ENCODE assay signal across 1 cellular context in genomic region chr4:145482209-145483021, GRCh38.
A peak's percentile ranks its signal among the peaks of the same experiment; 100 is the strongest.
TF ChIP-seq lines count a peak whose summit lies in the region.

No MANE protein-coding gene starts in this region.

TF ChIP-seq in HepG2, 621 proteins besides CTCF, POLR2A, EP300 and RAD21 (continued from another document and continues in another):
- no peak for TF ChIP-seq HMGXB3 (CRISPR knock-in tag; IDR thresholded peaks at IDR 0.05; ENCODE audit: borderline replicate concordance)
- no peak for TF ChIP-seq ZNF180 (CRISPR knock-in tag; IDR thresholded peaks at IDR 0.05; ENCODE audit: borderline replicate concordance, low read depth)
- TF ChIP-seq HDAC1 (CRISPR knock-in tag; IDR thresholded peaks at IDR 0.05), result 0 out of 2 replicates have a peak, but pooled peaks have one; percentile 4
- TF ChIP-seq ZNF343 (CRISPR knock-in tag; IDR thresholded peaks at IDR 0.05), result no peak
- TF ChIP-seq MTA1 (CRISPR knock-in tag; IDR thresholded peaks at IDR 0.05; ENCODE audit: borderline replicate concordance), result no peak
- TF ChIP-seq ZNF777 (CRISPR knock-in tag; IDR thresholded peaks at IDR 0.05), result peak; percentile 9; the same call in 1 of the 2 replicates
- no peak for TF ChIP-seq FOXP1 (IDR thresholded peaks at IDR 0.05)
- no peak for TF ChIP-seq FOXP1 (CRISPR knock-in tag; IDR thresholded peaks at IDR 0.05)
- no peak for TF ChIP-seq ZNF333 (CRISPR knock-in tag; IDR thresholded peaks at IDR 0.05; ENCODE audit: borderline replicate concordance)
- TF ChIP-seq, protein P1, sequence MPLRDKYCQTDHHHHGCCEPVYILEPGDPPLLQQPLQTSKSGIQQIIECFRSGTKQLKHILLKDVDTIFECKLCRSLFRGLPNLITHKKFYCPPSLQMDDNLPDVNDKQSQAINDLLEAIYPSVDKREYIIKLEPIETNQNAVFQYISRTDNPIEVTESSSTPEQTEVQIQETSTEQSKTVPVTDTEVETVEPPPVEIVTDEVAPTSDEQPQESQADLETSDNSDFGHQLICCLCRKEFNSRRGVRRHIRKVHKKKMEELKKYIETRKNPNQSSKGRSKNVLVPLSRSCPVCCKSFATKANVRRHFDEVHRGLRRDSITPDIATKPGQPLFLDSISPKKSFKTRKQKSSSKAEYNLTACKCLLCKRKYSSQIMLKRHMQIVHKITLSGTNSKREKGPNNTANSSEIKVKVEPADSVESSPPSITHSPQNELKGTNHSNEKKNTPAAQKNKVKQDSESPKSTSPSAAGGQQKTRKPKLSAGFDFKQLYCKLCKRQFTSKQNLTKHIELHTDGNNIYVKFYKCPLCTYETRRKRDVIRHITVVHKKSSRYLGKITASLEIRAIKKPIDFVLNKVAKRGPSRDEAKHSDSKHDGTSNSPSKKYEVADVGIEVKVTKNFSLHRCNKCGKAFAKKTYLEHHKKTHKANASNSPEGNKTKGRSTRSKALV (CRISPR knock-in tag; IDR thresholded peaks at IDR 0.05), result peak; percentile 20; the same call in 1 of the 2 replicates
- 0 out of 2 replicates have a peak, but pooled peaks have one; percentile 39 for TF ChIP-seq BRF2 (CRISPR knock-in tag; IDR thresholded peaks at IDR 0.05)
- no peak for TF ChIP-seq CREM (IDR thresholded peaks at IDR 0.05)
- TF ChIP-seq CREM (CRISPR knock-in tag; IDR thresholded peaks at IDR 0.05), result no peak
- TF ChIP-seq, protein P2, sequence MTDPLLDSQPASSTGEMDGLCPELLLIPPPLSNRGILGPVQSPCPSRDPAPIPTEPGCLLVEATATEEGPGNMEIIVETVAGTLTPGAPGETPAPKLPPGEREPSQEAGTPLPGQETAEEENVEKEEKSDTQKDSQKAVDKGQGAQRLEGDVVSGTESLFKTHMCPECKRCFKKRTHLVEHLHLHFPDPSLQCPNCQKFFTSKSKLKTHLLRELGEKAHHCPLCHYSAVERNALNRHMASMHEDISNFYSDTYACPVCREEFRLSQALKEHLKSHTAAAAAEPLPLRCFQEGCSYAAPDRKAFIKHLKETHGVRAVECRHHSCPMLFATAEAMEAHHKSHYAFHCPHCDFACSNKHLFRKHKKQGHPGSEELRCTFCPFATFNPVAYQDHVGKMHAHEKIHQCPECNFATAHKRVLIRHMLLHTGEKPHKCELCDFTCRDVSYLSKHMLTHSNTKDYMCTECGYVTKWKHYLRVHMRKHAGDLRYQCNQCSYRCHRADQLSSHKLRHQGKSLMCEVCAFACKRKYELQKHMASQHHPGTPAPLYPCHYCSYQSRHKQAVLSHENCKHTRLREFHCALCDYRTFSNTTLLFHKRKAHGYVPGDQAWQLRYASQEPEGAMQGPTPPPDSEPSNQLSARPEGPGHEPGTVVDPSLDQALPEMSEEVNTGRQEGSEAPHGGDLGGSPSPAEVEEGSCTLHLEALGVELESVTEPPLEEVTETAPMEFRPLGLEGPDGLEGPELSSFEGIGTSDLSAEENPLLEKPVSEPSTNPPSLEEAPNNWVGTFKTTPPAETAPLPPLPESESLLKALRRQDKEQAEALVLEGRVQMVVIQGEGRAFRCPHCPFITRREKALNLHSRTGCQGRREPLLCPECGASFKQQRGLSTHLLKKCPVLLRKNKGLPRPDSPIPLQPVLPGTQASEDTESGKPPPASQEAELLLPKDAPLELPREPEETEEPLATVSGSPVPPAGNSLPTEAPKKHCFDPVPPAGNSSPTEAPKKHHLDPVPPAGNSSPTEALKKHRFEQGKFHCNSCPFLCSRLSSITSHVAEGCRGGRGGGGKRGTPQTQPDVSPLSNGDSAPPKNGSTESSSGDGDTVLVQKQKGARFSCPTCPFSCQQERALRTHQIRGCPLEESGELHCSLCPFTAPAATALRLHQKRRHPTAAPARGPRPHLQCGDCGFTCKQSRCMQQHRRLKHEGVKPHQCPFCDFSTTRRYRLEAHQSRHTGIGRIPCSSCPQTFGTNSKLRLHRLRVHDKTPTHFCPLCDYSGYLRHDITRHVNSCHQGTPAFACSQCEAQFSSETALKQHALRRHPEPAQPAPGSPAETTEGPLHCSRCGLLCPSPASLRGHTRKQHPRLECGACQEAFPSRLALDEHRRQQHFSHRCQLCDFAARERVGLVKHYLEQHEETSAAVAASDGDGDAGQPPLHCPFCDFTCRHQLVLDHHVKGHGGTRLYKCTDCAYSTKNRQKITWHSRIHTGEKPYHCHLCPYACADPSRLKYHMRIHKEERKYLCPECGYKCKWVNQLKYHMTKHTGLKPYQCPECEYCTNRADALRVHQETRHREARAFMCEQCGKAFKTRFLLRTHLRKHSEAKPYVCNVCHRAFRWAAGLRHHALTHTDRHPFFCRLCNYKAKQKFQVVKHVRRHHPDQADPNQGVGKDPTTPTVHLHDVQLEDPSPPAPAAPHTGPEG (CRISPR knock-in tag; IDR thresholded peaks at IDR 0.05), result no peak
- TF ChIP-seq ASH2L (IDR thresholded peaks at IDR 0.05; ENCODE audit: insufficient read length, low read depth, low read length), result peak; percentile 33
- peak; percentile 65 for TF ChIP-seq PHF8 (CRISPR knock-in tag; IDR thresholded peaks at IDR 0.05)
- no peak for TF ChIP-seq NR1H2 (CRISPR knock-in tag; IDR thresholded peaks at IDR 0.05; ENCODE audit: borderline replicate concordance, low read depth)
- TF ChIP-seq SOX6 (IDR thresholded peaks at IDR 0.05), result no peak
- TF ChIP-seq SOX6 (CRISPR knock-in tag; IDR thresholded peaks at IDR 0.05), result 0 out of 2 replicates have a peak, but pooled peaks have one; percentile 7
- TF ChIP-seq NFE2L1 (CRISPR knock-in tag; IDR thresholded peaks at IDR 0.05; ENCODE audit: borderline replicate concordance), result no peak
- TF ChIP-seq ZNF431 (CRISPR knock-in tag; IDR thresholded peaks at IDR 0.05; ENCODE audit: borderline replicate concordance, low read depth), result no peak
- no peak for TF ChIP-seq GTF3A (CRISPR knock-in tag; conservative IDR thresholded peaks at IDR 0.05)
- TF ChIP-seq ZNF629 (CRISPR knock-in tag; conservative IDR thresholded peaks at IDR 0.05), result no peak
- TF ChIP-seq NR2F6 (IDR thresholded peaks at IDR 0.05), result 0 out of 2 replicates have a peak, but pooled peaks have one; percentile 12
- TF ChIP-seq NR2F6 (CRISPR knock-in tag; IDR thresholded peaks at IDR 0.05), result no peak
- TF ChIP-seq CHD2 (IDR thresholded peaks at IDR 0.05; ENCODE audit: low read depth, low read length), result no peak
- peak; percentile 42 for TF ChIP-seq GABPB1 (CRISPR knock-in tag; IDR thresholded peaks at IDR 0.05)
- no peak for TF ChIP-seq SP1 (IDR thresholded peaks at IDR 0.05)
- TF ChIP-seq SP1 (CRISPR knock-in tag; IDR thresholded peaks at IDR 0.05), result no peak
- 0 out of 2 replicates have a peak, but pooled peaks have one; percentile 13 for TF ChIP-seq ZNF710 (CRISPR knock-in tag; IDR thresholded peaks at IDR 0.05; ENCODE audit: borderline replicate concordance)
- TF ChIP-seq, protein P3, sequence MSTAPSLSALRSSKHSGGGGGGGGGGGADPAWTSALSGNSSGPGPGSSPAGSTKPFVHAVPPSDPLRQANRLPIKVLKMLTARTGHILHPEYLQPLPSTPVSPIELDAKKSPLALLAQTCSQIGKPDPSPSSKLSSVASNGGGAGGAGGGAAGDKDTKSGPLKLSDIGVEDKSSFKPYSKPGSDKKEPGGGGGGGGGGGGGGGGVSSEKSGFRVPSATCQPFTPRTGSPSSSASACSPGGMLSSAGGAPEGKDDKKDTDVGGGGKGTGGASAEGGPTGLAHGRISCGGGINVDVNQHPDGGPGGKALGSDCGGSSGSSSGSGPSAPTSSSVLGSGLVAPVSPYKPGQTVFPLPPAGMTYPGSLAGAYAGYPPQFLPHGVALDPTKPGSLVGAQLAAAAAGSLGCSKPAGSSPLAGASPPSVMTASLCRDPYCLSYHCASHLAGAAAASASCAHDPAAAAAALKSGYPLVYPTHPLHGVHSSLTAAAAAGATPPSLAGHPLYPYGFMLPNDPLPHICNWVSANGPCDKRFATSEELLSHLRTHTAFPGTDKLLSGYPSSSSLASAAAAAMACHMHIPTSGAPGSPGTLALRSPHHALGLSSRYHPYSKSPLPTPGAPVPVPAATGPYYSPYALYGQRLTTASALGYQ (CRISPR knock-in tag; IDR thresholded peaks at IDR 0.05), result no peak
- TF ChIP-seq ZNF33A (CRISPR knock-in tag; IDR thresholded peaks at IDR 0.05; ENCODE audit: borderline replicate concordance), result no peak
- no peak for TF ChIP-seq YEATS4 (CRISPR knock-in tag; IDR thresholded peaks at IDR 0.05; ENCODE audit: borderline replicate concordance)
- TF ChIP-seq, protein P4, sequence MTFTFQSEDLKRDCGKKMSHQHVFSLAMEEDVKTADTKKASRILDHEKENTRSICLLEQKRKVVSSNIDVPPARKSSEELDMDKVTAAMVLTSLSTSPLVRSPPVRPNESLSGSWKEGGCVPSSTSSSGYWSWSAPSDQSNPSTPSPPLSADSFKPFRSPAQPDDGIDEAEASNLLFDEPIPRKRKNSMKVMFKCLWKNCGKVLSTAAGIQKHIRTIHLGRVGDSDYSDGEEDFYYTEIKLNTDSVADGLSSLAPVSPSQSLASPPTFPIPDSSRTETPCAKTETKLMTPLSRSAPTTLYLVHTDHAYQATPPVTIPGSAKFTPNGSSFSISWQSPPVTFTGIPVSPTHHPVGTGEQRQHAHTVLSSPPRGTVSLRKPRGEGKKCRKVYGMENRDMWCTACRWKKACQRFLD (CRISPR knock-in tag; IDR thresholded peaks at IDR 0.05; ENCODE audit: borderline replicate concordance), result no peak
- TF ChIP-seq ZBTB26 (CRISPR knock-in tag; IDR thresholded peaks at IDR 0.05; ENCODE audit: borderline replicate concordance), result 0 out of 2 replicates have a peak, but pooled peaks have one; percentile 19
- TF ChIP-seq JUN (CRISPR knock-in tag; IDR thresholded peaks at IDR 0.05), result no peak
- no peak for TF ChIP-seq DR1 (CRISPR knock-in tag; IDR thresholded peaks at IDR 0.05)
- no peak for TF ChIP-seq SMARCE1 (IDR thresholded peaks at IDR 0.05; ENCODE audit: borderline replicate concordance)
- TF ChIP-seq ZNF432 (CRISPR knock-in tag; IDR thresholded peaks at IDR 0.05; ENCODE audit: borderline replicate concordance), result no peak
- TF ChIP-seq ZNF746 (CRISPR knock-in tag; IDR thresholded peaks at IDR 0.05), result no peak
- no peak for TF ChIP-seq ZBTB37 (CRISPR knock-in tag; IDR thresholded peaks at IDR 0.05)
- TF ChIP-seq ZNF430 (CRISPR knock-in tag; IDR thresholded peaks at IDR 0.05), result 0 out of 2 replicates have a peak, but pooled peaks have one; percentile 34
